In the genomic region with DNA sequence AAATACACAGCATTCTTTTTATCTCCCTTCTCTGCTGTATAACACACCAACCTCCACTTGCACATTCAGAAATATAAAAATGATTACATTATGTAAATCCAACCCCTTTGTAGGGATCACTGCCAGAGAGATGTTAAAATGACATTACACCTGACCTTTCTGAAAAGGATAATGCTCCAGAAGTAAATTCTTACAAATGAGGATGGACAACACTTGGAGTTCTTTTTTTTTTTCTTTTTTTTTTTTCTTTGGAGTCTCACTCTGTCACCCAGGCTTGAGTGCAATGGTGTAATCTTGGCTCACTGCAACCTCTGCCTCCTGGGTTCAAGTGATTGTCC, we compare ENCODE assay signal across 16 cellular contexts. TPM values are rescaled to one million over a fixed set of nuclear protein-coding genes. Genes with fewer than 3 reads are reported as not detected.
DNase-seq lines count a peak whose midpoint lies in the region; ATAC-seq and TF ChIP-seq lines count a peak whose summit lies in the region.
"Had no signal": no experiment of that assay in that cellular context is flagged by ENCODE, and none has a peak within 500 bp of the region (broad histone marks: within the 10 kb centered on the region; RNA-seq: fewer than 3 reads in every experiment).

No MANE protein-coding gene starts in this region.

- H3K9me3 ChIP-seq in Caco-2 (no peaks in the 10 kb centered on the region), body of pancreas (no peaks in the 10 kb centered on the region), liver (ENCODE audit: control insufficient read depth in 4 of 4, low read length in 3 of 4) (no peaks in the 10 kb centered on the region), stomach (no peaks in the 10 kb centered on the region), GM23248 (ENCODE audit: low read depth) (no peaks in the 10 kb centered on the region)
- H3K9me3 ChIP-seq: SJSA1 had no signal

- no peaks in the 10 kb centered on the region for H3K79me2 ChIP-seq in GM23248 (ENCODE audit: insufficient read depth)

- H3K4me2 ChIP-seq in GM23248 (ENCODE audit: unreplicated experiment) = no peak overlapping the region

- CTCF ChIA-PET in Caco-2 (lab: Charles Lee) = no interaction called here

- POLR2A ChIA-PET in Caco-2 (lab: Charles Lee) = no interaction called here

- no peak for TF ChIP-seq EP300 in stomach (IDR thresholded peaks at IDR 0.05)

- in situ Hi-C loops in GM23248 (cut with MboI) = no loop called here

- no peaks in the 10 kb centered on the region for H3K9me2 ChIP-seq in GM23248 (ENCODE audit: insufficient read depth)

- no peak for DNase-seq in Caco-2
- DNase-seq in body of pancreas = no peak
- DNase-seq in stomach = no peak
- DNase-seq in NK-92 treated with Interleukin-12 subunit alpha and Interleukin-12 subunit beta, amount 100 ng/mL, for 24 hours (lab: John Stamatoyannopoulos, UW) = no peak
- no peak for DNase-seq in NCI-H1105 (lab: John Stamatoyannopoulos, UW)
- DNase-seq in GM23248 = no peak
- DNase-seq: CD4-positive, alpha-beta memory T cell; DMS79; NCI-H1417 treated with DMSO at 0.1 percent for 48 hours; NCI-H2029; NCI-H2171; NCI-H446; NCI-H69 had no signal

- no peak for ATAC-seq in body of pancreas

- H3K36me3 ChIP-seq in Caco-2 (ENCODE audit: control insufficient read depth, insufficient read depth, low read length) (no peaks in the 10 kb centered on the region), body of pancreas (replicated peaks in 1 of 2; ENCODE audit: insufficient read depth in 1 of 2, low read depth in 2 of 2) (no peaks in the 10 kb centered on the region), liver (ENCODE audit: control insufficient read depth in 4 of 4, insufficient read depth in 3 of 4, low read depth in 1 of 4, low read length in 3 of 4) (no peaks in the 10 kb centered on the region), stomach (no peaks in the 10 kb centered on the region), GM23248 (ENCODE audit: low read depth) (no peaks in the 10 kb centered on the region)
- H3K36me3 ChIP-seq: SJSA1 had no signal

- H3K36me3 Mint-ChIP-seq in Caco-2 (ENCODE audit: insufficient read depth, unreplicated experiment) = peaks cover 6% of the 10 kb centered on the region
- H3K36me3 Mint-ChIP-seq: CD4-positive, alpha-beta memory T cell had no signal

- no peaks in the 10 kb centered on the region for H3K9me3 Mint-ChIP-seq in Caco-2 (ENCODE audit: unreplicated experiment)
- H3K9me3 Mint-ChIP-seq: CD4-positive, alpha-beta memory T cell had no signal

- H3K4me1 ChIP-seq in Caco-2 = peaks cover 49% of the 10 kb centered on the region
- H3K4me1 ChIP-seq in body of pancreas = peaks cover 23% of the 10 kb centered on the region
- peaks cover 0 to 25% (median 22%) of the 10 kb centered on the region in 4 donors for H3K4me1 ChIP-seq in liver (ENCODE audit: control insufficient read depth in 4 of 4, insufficient read depth in 4 of 4, low read length in 3 of 4)
- peaks cover 8 to 25% (median 8%) of the 10 kb centered on the region in 4 donors for H3K4me1 ChIP-seq in stomach
- peaks cover 18% of the 10 kb centered on the region for H3K4me1 ChIP-seq in GM23248 (ENCODE audit: insufficient read depth)

- H3K4me3 ChIP-seq in Caco-2 (ENCODE audit: low read depth, low read length) = no peak overlapping the region
- no peak overlapping the region for H3K4me3 ChIP-seq in body of pancreas
- no peak overlapping the region for H3K4me3 ChIP-seq in liver (ENCODE audit: low read depth in 1 of 3, low read length in 3 of 3)
- H3K4me3 ChIP-seq in stomach = no peak overlapping the region
- H3K4me3 ChIP-seq in GM23248 = no peak overlapping the region
- H3K4me3 ChIP-seq: SJSA1 had no signal

- H3K27me3 ChIP-seq in Caco-2 (replicated peaks; ENCODE audit: control insufficient read depth, insufficient read depth, low read length) = no peaks in the 10 kb centered on the region
- no peaks in the 10 kb centered on the region for H3K27me3 ChIP-seq in body of pancreas
- no peaks in the 10 kb centered on the region for H3K27me3 ChIP-seq in liver (ENCODE audit: control insufficient read depth in 4 of 4, insufficient read depth in 4 of 4, low read length in 3 of 4)
- no peaks in the 10 kb centered on the region for H3K27me3 ChIP-seq in stomach
- H3K27me3 ChIP-seq in GM23248 (replicated peaks; ENCODE audit: insufficient read depth) = no peaks in the 10 kb centered on the region
- H3K27me3 ChIP-seq: SJSA1 had no signal

- H3K27ac Mint-ChIP-seq in Caco-2 (ENCODE audit: unreplicated experiment) = peak overlapping the region; percentile 84

- H3K9ac ChIP-seq in liver (ENCODE audit: low read depth in 1 of 2, low read length in 2 of 2) (no peak overlapping the region), GM23248 (no peak overlapping the region)

- H3K27ac ChIP-seq in body of pancreas (peak overlapping the region in 3 of 4 donors; percentile 17 to 64 (median 36)), liver (ENCODE audit: low read depth in 1 of 2, low read length in 2 of 2) (peak overlapping the region in 1 of 2 donors; percentile 59), stomach (peak overlapping the region in 4 of 5 donors; percentile 63 to 82 (median 72)), GM23248 (no peak overlapping the region)
- H3K27ac ChIP-seq: RWPE1, SJSA1 had no signal

- H3F3A ChIP-seq in GM23248 (ENCODE audit: insufficient read depth) = peaks cover 21% of the 10 kb centered on the region

- H3K4me1 Mint-ChIP-seq in Caco-2 (ENCODE audit: low read depth, unreplicated experiment) = peaks cover 31% of the 10 kb centered on the region

- intact Hi-C loops in Caco-2 (cut with micrococcal nuclease; ENCODE audit: unreplicated experiment) = loop anchor here (5.0 kb wide), 1 partner anchor 44 kb away; no protein-coding TSS in a partner anchor
- intact Hi-C loops in body of pancreas (cut with DNase I) = no loop called here
- intact Hi-C loops in stomach (cut with DNase I; ENCODE audit: low total_unique reads) = no loop called here

- no peak for TF ChIP-seq RAD21 in liver (IDR thresholded peaks at IDR 0.05)

- H2AFZ ChIP-seq in GM23248 = no peak overlapping the region

- TF ChIP-seq POLR2A in body of pancreas (IDR thresholded peaks at IDR 0.05) (no peak), stomach (IDR thresholded peaks at IDR 0.05) (no peak)

- H3K4me3 Mint-ChIP-seq in Caco-2 (ENCODE audit: unreplicated experiment) = peak overlapping the region; percentile 12
- H3K4me3 Mint-ChIP-seq: CD4-positive, alpha-beta memory T cell had no signal

- no peaks in the 10 kb centered on the region for H3K27me3 Mint-ChIP-seq in Caco-2 (ENCODE audit: insufficient read depth, unreplicated experiment)

- no peak for TF ChIP-seq CTCF in Caco-2 (IDR thresholded peaks at IDR 0.05; ENCODE audit: insufficient read depth in 1 of 2, low read depth in 1 of 2, low read length in 1 of 2, severe bottlenecking in 1 of 2, unreplicated experiment in 1 of 2)
- TF ChIP-seq CTCF in body of pancreas (IDR thresholded peaks at IDR 0.05) = no peak
- no peak for TF ChIP-seq CTCF in liver (IDR thresholded peaks at IDR 0.05; ENCODE audit: low read depth, low read length, missing input control)
- no peak for TF ChIP-seq CTCF in stomach (IDR thresholded peaks at IDR 0.05)

- no TSS peak for BruUV-seq in Caco-2 (replicated peaks; lab: Mats Ljungman, UMichigan)

- no peaks in the 10 kb centered on the region for H4K20me1 ChIP-seq in GM23248 (ENCODE audit: insufficient read depth)

TF ChIP-seq in liver, 16 proteins besides CTCF, POLR2A, EP300 and RAD21:
- no peak for TF ChIP-seq HNF4A (conservative IDR thresholded peaks at IDR 0.05)
- peak; percentile 21 for TF ChIP-seq NR2F2 (IDR thresholded peaks at IDR 0.05)

RNA-seq across cellular contexts. Expression of gene AGFG1, which starts 20.3 kb away (rescaled TPM):
- total RNA-seq in Caco-2 (2022) = 73.1 and 73.2 TPM in 2 replicates
- total RNA-seq in body of pancreas = 10 to 100 TPM; 10.2 to 16.1 TPM
- total RNA-seq in liver = 10 to 100 TPM; 23.0 to 49.7 TPM
- polyA plus RNA-seq in liver = 10 to 100 TPM in 1 of 2 donors, 1 to 10 TPM in 1; 8.5 to 24.3 TPM
- 100 to 1,000 TPM in 1 of 5 donors, 10 to 100 TPM in 4; 16.1 to 119 (median 38.1) TPM for total RNA-seq in stomach
- 10 to 100 TPM; 17.8 to 37.0 (median 34.5) TPM for polyA plus RNA-seq in stomach
- 144 and 150 TPM in 2 replicates for total RNA-seq in GM23248 (2014; rRNA removed; shearing (Covaris generic))
- 14.0 and 16.5 TPM in 2 replicates for polyA plus RNA-seq in GM23248 (2016; fragmentation: Nextera tagmentation; extraction: Ambion mirVana)
